8 cellular contexts compared by ENCODE assay signal in the genomic region with DNA sequence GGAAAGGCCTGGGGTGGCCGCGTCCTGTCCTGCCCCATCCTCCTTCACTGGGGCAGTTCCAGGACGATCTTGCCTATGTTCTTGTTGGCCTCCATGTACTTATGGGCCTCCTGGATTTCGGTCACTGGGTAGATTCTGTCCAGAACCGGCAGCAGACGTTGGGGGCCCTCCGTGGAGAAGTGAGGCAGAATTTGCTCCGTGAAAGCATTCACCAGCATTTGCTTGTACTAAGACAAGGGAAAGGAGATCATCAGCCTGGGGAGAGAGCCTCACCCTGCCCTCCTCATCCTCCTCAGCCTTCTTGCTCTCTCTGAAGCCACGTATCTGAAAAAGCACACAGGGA. TPM values are rescaled to one million over a fixed set of nuclear protein-coding genes. Genes with fewer than 3 reads are reported as not detected.
DNase-seq lines count a peak whose midpoint lies in the region; ATAC-seq lines count a peak whose summit lies in the region.

No MANE protein-coding gene starts in this region.

- DNase-seq in activated naive CD8-positive, alpha-beta T cell treated with anti-CD3 and anti-CD28 coated beads, Interleukin-2, amount 10 ng/mL, durations not matched to agents 7 days and 5 days: peak; percentile 34
- DNase-seq in hippocampal formation (lab: John Stamatoyannopoulos, UW): no peak

- H3K4me3 Mint-ChIP-seq in activated naive CD8-positive, alpha-beta T cell treated with anti-CD3 and anti-CD28 coated beads, Interleukin-2, amount 10 ng/mL, durations not matched to agents 7 days and 5 days: peak overlapping the region; percentile 94
- peak overlapping the region; percentile 97 for H3K4me3 Mint-ChIP-seq in stimulated activated memory B cell treated with anti-CD40 and anti-IgM and Interleukin-4, amounts not matched to agents 10 μg/mL and 1 μg/mL and 100 μg/mL, for 72 hours

- H3K9me3 ChIP-seq in HUES6 (ENCODE audit: control insufficient read depth, insufficient read depth, low read depth, low read length): no peaks in the 10 kb centered on the region
- no peaks in the 10 kb centered on the region for H3K9me3 ChIP-seq in iPS-18a (ENCODE audit: control insufficient read depth, low read depth, low read length)

- H3K4me1 Mint-ChIP-seq in activated naive CD8-positive, alpha-beta T cell treated with anti-CD3 and anti-CD28 coated beads, Interleukin-2, amount 10 ng/mL, durations not matched to agents 7 days and 5 days: peaks cover 27% of the 10 kb centered on the region
- H3K4me1 Mint-ChIP-seq in stimulated activated memory B cell treated with anti-CD40 and anti-IgM and Interleukin-4, amounts not matched to agents 10 μg/mL and 1 μg/mL and 100 μg/mL, for 72 hours: peaks cover 24% of the 10 kb centered on the region

- H3K36me3 ChIP-seq in HUES6 (ENCODE audit: control insufficient read depth, insufficient read depth, low read length): peaks cover 30% of the 10 kb centered on the region
- H3K36me3 ChIP-seq in iPS-18a (ENCODE audit: control insufficient read depth, low read depth, low read length): peaks cover 39% of the 10 kb centered on the region

- H3K4me3 ChIP-seq in HUES6 (ENCODE audit: low read depth, low read length) (peak overlapping the region; percentile 83), iPS-18a (ENCODE audit: low read length) (peak overlapping the region; percentile 100)

- H3K36me3 Mint-ChIP-seq in activated naive CD8-positive, alpha-beta T cell treated with anti-CD3 and anti-CD28 coated beads, Interleukin-2, amount 10 ng/mL, durations not matched to agents 7 days and 5 days: peaks cover 10% of the 10 kb centered on the region
- H3K36me3 Mint-ChIP-seq in stimulated activated memory B cell treated with anti-CD40 and anti-IgM and Interleukin-4, amounts not matched to agents 10 μg/mL and 1 μg/mL and 100 μg/mL, for 72 hours: peaks cover 17% of the 10 kb centered on the region

- POLR2A ChIA-PET in activated naive CD8-positive, alpha-beta T cell treated with anti-CD3 and anti-CD28 coated beads, Interleukin-2, amount 10 ng/mL, durations not matched to agents 7 days and 5 days (lab: Charles Lee): interaction anchor here (1.2 to 4.2 kb wide), 5 partner anchors 11 to 151 kb away, joined by 3 to 60 read pairs (median 5); a partner anchor contains a TSS

- H3K27me3 ChIP-seq in HUES6 (ENCODE audit: control insufficient read depth, insufficient read depth, low read length) (no peaks in the 10 kb centered on the region), iPS-18a (ENCODE audit: control insufficient read depth, insufficient read depth, low read length) (no peaks in the 10 kb centered on the region)

- H3K27ac Mint-ChIP-seq in activated naive CD8-positive, alpha-beta T cell treated with anti-CD3 and anti-CD28 coated beads, Interleukin-2, amount 10 ng/mL, durations not matched to agents 7 days and 5 days: peak overlapping the region; percentile 97
- H3K27ac Mint-ChIP-seq in stimulated activated memory B cell treated with anti-CD40 and anti-IgM and Interleukin-4, amounts not matched to agents 10 μg/mL and 1 μg/mL and 100 μg/mL, for 72 hours: peak overlapping the region; percentile 94

- 0 out of 2 replicates have a peak overlapping the region, but pooled peaks have one; percentile 13 for H3K27ac ChIP-seq in HUES6 (ENCODE audit: low read depth, low read length)
- peak overlapping the region; percentile 4 for H3K27ac ChIP-seq in iPS-18a (ENCODE audit: low read length)

- no peak for ATAC-seq in activated naive CD8-positive, alpha-beta T cell treated with anti-CD3 and anti-CD28 coated beads, Interleukin-2, amount 10 ng/mL, durations not matched to agents 7 days and 5 days (ENCODE audit: low read depth)
- no peak for ATAC-seq in stimulated activated memory B cell treated with anti-CD40 and anti-IgM and Interleukin-4, amounts not matched to agents 10 μg/mL and 1 μg/mL and 100 μg/mL, for 72 hours
- ATAC-seq in GM18858 (IDR thresholded peaks at IDR 0.05; ENCODE audit: unreplicated experiment) (no peak), GM19351 (IDR thresholded peaks at IDR 0.05; ENCODE audit: unreplicated experiment) (no peak), GM21717 (IDR thresholded peaks at IDR 0.05; ENCODE audit: unreplicated experiment) (no peak)

- H3K9me3 Mint-ChIP-seq in activated naive CD8-positive, alpha-beta T cell treated with anti-CD3 and anti-CD28 coated beads, Interleukin-2, amount 10 ng/mL, durations not matched to agents 7 days and 5 days: no peaks in the 10 kb centered on the region
- H3K9me3 Mint-ChIP-seq in stimulated activated memory B cell treated with anti-CD40 and anti-IgM and Interleukin-4, amounts not matched to agents 10 μg/mL and 1 μg/mL and 100 μg/mL, for 72 hours: no peaks in the 10 kb centered on the region

- H3K27me3 Mint-ChIP-seq in activated naive CD8-positive, alpha-beta T cell treated with anti-CD3 and anti-CD28 coated beads, Interleukin-2, amount 10 ng/mL, durations not matched to agents 7 days and 5 days: no peaks in the 10 kb centered on the region
- no peaks in the 10 kb centered on the region for H3K27me3 Mint-ChIP-seq in stimulated activated memory B cell treated with anti-CD40 and anti-IgM and Interleukin-4, amounts not matched to agents 10 μg/mL and 1 μg/mL and 100 μg/mL, for 72 hours

- H3K4me1 ChIP-seq in HUES6 (ENCODE audit: control insufficient read depth, insufficient read depth, low read length) (peaks cover 5% of the 10 kb centered on the region), iPS-18a (ENCODE audit: control insufficient read depth, low read depth, low read length) (peaks cover 12% of the 10 kb centered on the region)

- H3K9ac ChIP-seq in HUES6 (ENCODE audit: low read length) (peak overlapping the region; percentile 62), iPS-18a (ENCODE audit: low read length) (peak overlapping the region; percentile 69)

RNA-seq across cellular contexts. Expression of a gene that starts 1.4 kb away (rescaled TPM):
- 10 to 100 TPM; 66.5 to 71.2 TPM for total RNA-seq in activated naive CD8-positive, alpha-beta T cell treated with anti-CD3 and anti-CD28 coated beads, Interleukin-2, amount 10 ng/mL, durations not matched to agents 7 days and 5 days

RNA-seq across cellular contexts. Expression of a gene that starts 7.1 kb away (rescaled TPM):
- total RNA-seq in activated naive CD8-positive, alpha-beta T cell treated with anti-CD3 and anti-CD28 coated beads, Interleukin-2, amount 10 ng/mL, durations not matched to agents 7 days and 5 days: 1 to 10 TPM; 3.6 to 3.7 TPM

RNA-seq across cellular contexts. Expression of a gene that starts 28.0 kb away (rescaled TPM):
- total RNA-seq in activated naive CD8-positive, alpha-beta T cell treated with anti-CD3 and anti-CD28 coated beads, Interleukin-2, amount 10 ng/mL, durations not matched to agents 7 days and 5 days: 1 to 10 TPM; 4.0 to 4.3 TPM

RNA-seq across cellular contexts. Expression of a gene that starts 30.3 kb away (rescaled TPM):
- 10 to 100 TPM; 15.6 to 19.4 TPM for total RNA-seq in activated naive CD8-positive, alpha-beta T cell treated with anti-CD3 and anti-CD28 coated beads, Interleukin-2, amount 10 ng/mL, durations not matched to agents 7 days and 5 days

RNA-seq across cellular contexts. Expression of a gene that starts 45.6 kb away (rescaled TPM):
- total RNA-seq in activated naive CD8-positive, alpha-beta T cell treated with anti-CD3 and anti-CD28 coated beads, Interleukin-2, amount 10 ng/mL, durations not matched to agents 7 days and 5 days: not detected
